In the genomic region with DNA sequence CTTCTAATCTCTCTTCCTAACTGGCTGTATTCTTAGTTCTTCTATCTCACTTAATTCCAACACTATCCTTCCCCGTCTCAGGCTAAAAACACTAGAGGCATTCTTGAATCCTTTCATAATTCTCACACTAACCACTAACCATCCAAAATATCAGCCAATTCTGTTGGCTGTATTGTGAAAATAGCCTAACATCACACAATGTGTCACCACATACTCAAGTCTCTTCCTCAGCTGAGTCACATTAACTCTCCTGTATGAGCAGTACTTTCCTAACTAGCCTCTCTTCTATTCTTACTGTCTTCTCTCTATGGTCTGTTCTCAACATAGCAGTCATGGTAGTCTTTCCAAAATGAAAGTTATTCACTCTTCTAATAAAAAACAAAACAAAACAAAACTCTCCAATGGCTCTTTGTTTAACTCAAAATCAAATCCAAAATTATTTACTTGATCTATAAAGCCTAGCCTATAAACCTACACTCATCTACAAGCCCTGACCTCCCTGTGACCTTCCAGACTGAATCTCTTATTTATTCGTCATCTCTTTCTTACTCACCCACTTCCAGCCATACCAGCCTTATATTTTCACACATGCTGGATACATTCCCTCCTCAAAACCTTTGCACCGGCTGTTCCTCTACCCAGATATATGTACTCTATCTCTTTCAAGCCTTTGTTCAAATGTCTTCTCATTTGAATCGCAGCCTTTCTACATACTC, we compare ENCODE assay signal across 21 cellular contexts.
DNase-seq lines count a peak whose midpoint lies in the region; FAIRE-seq and TF ChIP-seq lines count a peak whose summit lies in the region.
"Had no signal": no experiment of that assay in that cellular context is flagged by ENCODE, and none has a peak within 500 bp of the region (broad histone marks: within the 10 kb centered on the region; RNA-seq: fewer than 3 reads in every experiment).

No MANE protein-coding gene starts in this region.

- H3K27me3 ChIP-seq in brain microvascular endothelial cell (replicated peaks): no peaks in the 10 kb centered on the region
- no peaks in the 10 kb centered on the region for H3K27me3 ChIP-seq in small intestine (ENCODE audit: control insufficient read depth in 2 of 2, insufficient read depth in 2 of 2, low read length in 2 of 2)
- H3K27me3 ChIP-seq: ascending aorta, BE2C had no signal

- no peaks in the 10 kb centered on the region for H3K9me3 ChIP-seq in small intestine (ENCODE audit: control insufficient read depth, low read depth)
- H3K9me3 ChIP-seq: ascending aorta, BE2C, uterus had no signal

- H3K4me1 ChIP-seq in small intestine (ENCODE audit: control insufficient read depth in 2 of 2, insufficient read depth in 1 of 2, low read depth in 1 of 2, low read length in 1 of 2): no peaks in the 10 kb centered on the region
- H3K4me1 ChIP-seq: ascending aorta, BE2C, uterus had no signal

- peak overlapping the region; percentile 88 for H3K27ac ChIP-seq in brain microvascular endothelial cell
- H3K27ac ChIP-seq in small intestine (ENCODE audit: low read depth in 1 of 2, low read length in 1 of 2): no peak overlapping the region
- H3K27ac ChIP-seq: ascending aorta, uterus had no signal

- WGBS in small intestine, 3 donors: 76 to 82% (median 78%) methylated on average over 4 of the region's 4 CpGs

- H3K36me3 ChIP-seq in brain microvascular endothelial cell (replicated peaks) (no peaks in the 10 kb centered on the region), small intestine (ENCODE audit: control insufficient read depth in 2 of 2, insufficient read depth in 2 of 2, low read length in 2 of 2) (no peaks in the 10 kb centered on the region)
- H3K36me3 ChIP-seq: ascending aorta, BE2C, uterus had no signal

- no peak for TF ChIP-seq CTCF in brain microvascular endothelial cell (IDR thresholded peaks at IDR 0.05; ENCODE audit: low read depth, low read length, missing control alignments)

- FAIRE-seq in small intestine (lab: Jason Lieb, UNC): no peak

- DNase-seq in COLO829 (ENCODE audit: low spot score) (peak; percentile 13), M059J (ENCODE audit: low read depth) (peak; percentile 91), brain microvascular endothelial cell (peak; percentile 93), kidney tubule cell (ENCODE audit: low spot score) (peak; percentile 80), amygdala (lab: John Stamatoyannopoulos, UW) (no peak), small intestine (no peak), NCI-H524 (lab: John Stamatoyannopoulos, UW) (no peak)
- no peak for DNase-seq in activated effector memory CD4-positive, alpha-beta T cell treated with anti-CD3 and anti-CD28 coated beads, Interleukin-2, amount 50 U/mL, for 16 hours
- DNase-seq: activated CD4-positive, alpha-beta T cell treated with anti-CD3 and anti-CD28 coated beads, Interleukin-2, amount 10 ng/mL, durations not matched to agents 7 days and 5 days; activated T-cell treated with anti-CD3 and anti-CD28 coated beads, Interleukin-2, amount 50 U/mL, for 48 hours; BE2C; DND-41; effector CD8-positive, alpha-beta T cell; head of caudate nucleus; naive B cell; NCI-H446 treated with DMSO at 0.1 percent for 48 hours; stimulated activated CD4-positive, alpha-beta T cell treated with anti-CD3 and anti-CD28 coated beads, Interleukin-4, amount 100 ng/mL, for 24 hours; stimulated activated naive B cell treated with anti-CD40 and anti-IgM and Interleukin-4, amounts not matched to agents 10 μg/mL and 1 μg/mL and 100 μg/mL, for 72 hours; uterus had no signal

- H3K4me3 ChIP-seq in brain microvascular endothelial cell (ENCODE audit: low read depth, low read length) (no peak overlapping the region), small intestine (ENCODE audit: low read depth in 1 of 2, low read length in 2 of 2) (no peak overlapping the region)
- H3K4me3 ChIP-seq: ascending aorta, GM23338, uterus had no signal

- in situ Hi-C loops in brain microvascular endothelial cell (cut with HindIII; ENCODE audit: low pct_ligation_motif_present, low sequenced_read_pairs): no loop called here

Comparison
In these comparisons a context has a peak if more than half of its experiments do, and no peak if none do; other contexts are left out.
1. DNase-seq: peak in COLO829 (single experiment), M059J (single experiment), brain microvascular endothelial cell (single experiment) and kidney tubule cell (single experiment); none in amygdala (0 of 56), small intestine (single experiment), activated effector memory CD4-positive, alpha-beta T cell treated with anti-CD3 and anti-CD28 coated beads, Interleukin-2, amount 50 U/mL, for 16 hours (single experiment) and NCI-H524 (0 of 2).